ENCODE assay signal across 22 cellular contexts in the genomic region with DNA sequence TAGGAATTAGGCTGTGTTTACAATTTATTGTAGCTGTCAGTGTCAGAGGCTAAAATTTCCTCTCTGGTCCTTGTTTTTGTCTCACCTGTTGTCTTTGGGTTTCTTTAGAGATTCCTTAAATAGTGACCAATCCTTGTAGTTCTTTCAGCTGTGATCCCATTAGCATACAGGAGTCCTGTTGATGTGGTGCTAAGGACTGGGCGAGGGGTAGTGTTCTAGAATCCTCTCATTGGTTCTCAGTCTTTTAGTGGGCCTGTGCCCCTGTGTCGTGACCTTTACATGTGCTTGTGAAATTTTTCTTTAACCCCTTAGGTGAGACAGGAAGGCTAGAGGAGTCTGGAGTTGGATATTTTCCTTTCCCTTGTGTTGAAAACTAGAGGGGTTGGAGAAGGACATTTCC. TPM values are rescaled to one million over a fixed set of nuclear protein-coding genes. Genes with fewer than 3 reads are reported as not detected.
DNase-seq lines count a peak whose midpoint lies in the region; ATAC-seq and TF ChIP-seq lines count a peak whose summit lies in the region.
"Had no signal": no experiment of that assay in that cellular context is flagged by ENCODE, and none has a peak within 500 bp of the region (broad histone marks: within the 10 kb centered on the region; RNA-seq: fewer than 3 reads in every experiment).

No MANE protein-coding gene starts in this region.

- H3K4me1 ChIP-seq in GM23338 (ENCODE audit: insufficient read depth) (peaks cover 8% of the 10 kb centered on the region), endodermal cell (ENCODE audit: control insufficient read depth, insufficient read depth, low read length) (no peaks in the 10 kb centered on the region)
- H3K4me1 ChIP-seq: A549, BE2C had no signal

- 50 to 63% methylated on average over 1 to 2 of the region's 2 CpGs for WGBS in endodermal cell (ENCODE audit: insufficient coverage in 1 of 2, insufficient read length in 1 of 2), 2 experiments

- H3F3A ChIP-seq in GM23338 (replicated peaks; ENCODE audit: low read depth) = no peaks in the 10 kb centered on the region

- H3K36me3 Mint-ChIP-seq in activated CD8-positive, alpha-beta T cell treated with anti-CD3 and anti-CD28 coated beads, Interleukin-2, amount 10 ng/mL, durations not matched to agents 7 days and 5 days (ENCODE audit: low read depth) = no peaks in the 10 kb centered on the region
- peaks cover 2% of the 10 kb centered on the region for H3K36me3 Mint-ChIP-seq in activated CD8-positive, alpha-beta T cell treated with anti-CD3 and anti-CD28 coated beads for 36 hours (ENCODE audit: low read depth)
- peaks cover 14% of the 10 kb centered on the region for H3K36me3 Mint-ChIP-seq in GM23338 (ENCODE audit: low read depth)
- peaks cover 16% of the 10 kb centered on the region for H3K36me3 Mint-ChIP-seq in endodermal cell (ENCODE audit: low read depth)
- no peaks in the 10 kb centered on the region for H3K36me3 Mint-ChIP-seq in activated T-helper 2 cell treated with anti-CD3 and anti-CD28 coated beads, Interferon-gamma antibody, Interleukin-2, Interleukin-4, amounts not matched to agents 10 μg/mL and 5 μg/mL and 100 μg/mL, durations not matched to agents 14 hours and 24 hours and 36 hours (ENCODE audit: low read depth)
- H3K36me3 Mint-ChIP-seq: CD8-positive, alpha-beta memory T cell had no signal

- H3K9me3 Mint-ChIP-seq in activated CD8-positive, alpha-beta T cell treated with anti-CD3 and anti-CD28 coated beads, Interleukin-2, amount 10 ng/mL, durations not matched to agents 7 days and 5 days (ENCODE audit: insufficient read depth) = peaks cover 6% of the 10 kb centered on the region
- H3K9me3 Mint-ChIP-seq in activated CD8-positive, alpha-beta T cell treated with anti-CD3 and anti-CD28 coated beads for 36 hours = peaks cover 12% of the 10 kb centered on the region
- H3K9me3 Mint-ChIP-seq in GM23338 = peaks cover 13% of the 10 kb centered on the region
- H3K9me3 Mint-ChIP-seq in endodermal cell = peaks cover 39% of the 10 kb centered on the region
- no peaks in the 10 kb centered on the region for H3K9me3 Mint-ChIP-seq in activated T-helper 2 cell treated with anti-CD3 and anti-CD28 coated beads, Interferon-gamma antibody, Interleukin-2, Interleukin-4, amounts not matched to agents 10 μg/mL and 5 μg/mL and 100 μg/mL, durations not matched to agents 14 hours and 24 hours and 36 hours

- peak; percentile 4 for DNase-seq in activated CD8-positive, alpha-beta T cell treated with anti-CD3 and anti-CD28 coated beads, Interleukin-2, amount 10 ng/mL, durations not matched to agents 7 days and 5 days
- DNase-seq in activated CD8-positive, alpha-beta T cell treated with anti-CD3 and anti-CD28 coated beads for 36 hours = no peak
- DNase-seq in GM23338 (ENCODE audit: low spot score) = peak; percentile 34
- peak; percentile 62 for DNase-seq in endodermal cell
- no peak for DNase-seq in activated T-helper 2 cell treated with anti-CD3 and anti-CD28 coated beads, Interferon-gamma antibody, Interleukin-2, Interleukin-4, amounts not matched to agents 10 μg/mL and 5 μg/mL and 100 μg/mL, durations not matched to agents 14 hours and 24 hours and 36 hours (ENCODE audit: low spot score)
- DNase-seq in cerebellum (ENCODE audit: low spot score) = no peak
- DNase-seq: 8988T; ACHN; AML-193; BE2C; CD4-positive, alpha-beta T cell; CD8-positive, alpha-beta memory T cell; DMS 273 treated with DMSO at 0.1 percent for 48 hours; DMS79; EL; GF-D8; H7; HCEC 1CT had no signal

- H3K27ac ChIP-seq in GM23338 (ENCODE audit: low read depth) (no peak overlapping the region), endodermal cell (ENCODE audit: low read depth, low read length) (no peak overlapping the region)
- H3K27ac ChIP-seq: A549; BLaER1 treated with 17β-estradiol and CSF1 and Interleukin-3, amounts not matched to agents 10 nM and 100 nM had no signal

- TF ChIP-seq CTCF in activated CD8-positive, alpha-beta T cell treated with anti-CD3 and anti-CD28 coated beads for 36 hours (IDR thresholded peaks at IDR 0.05) = no peak
- TF ChIP-seq CTCF in GM23338 (conservative IDR thresholded peaks at IDR 0.05; ENCODE audit: low read depth in 2 of 2) (no peak), endodermal cell (conservative IDR thresholded peaks at IDR 0.05) (no peak)

- CTCF ChIA-PET in activated CD8-positive, alpha-beta T cell treated with anti-CD3 and anti-CD28 coated beads, Interleukin-2, amount 10 ng/mL, durations not matched to agents 7 days and 5 days (lab: Charles Lee) = no interaction called here
- CTCF ChIA-PET in activated CD8-positive, alpha-beta T cell treated with anti-CD3 and anti-CD28 coated beads for 36 hours (lab: Charles Lee) = interaction anchor here (0.8 to 1.0 kb wide), 2 partner anchors 75 to 272 kb away, joined by 3 read pairs; no protein-coding TSS in a partner anchor

- H4K20me1 ChIP-seq in GM23338 (replicated peaks; ENCODE audit: insufficient read depth) = peaks cover 10% of the 10 kb centered on the region; the same call in 1 of the 2 replicates

- POLR2A ChIA-PET in activated CD8-positive, alpha-beta T cell treated with anti-CD3 and anti-CD28 coated beads, Interleukin-2, amount 10 ng/mL, durations not matched to agents 7 days and 5 days (lab: Charles Lee) = no interaction called here
- POLR2A ChIA-PET in activated CD8-positive, alpha-beta T cell treated with anti-CD3 and anti-CD28 coated beads for 36 hours (lab: Charles Lee) = no interaction called here

- H3K9ac ChIP-seq in endodermal cell (ENCODE audit: extremely low read depth, low read length, poor library complexity, severe bottlenecking) = no peak overlapping the region
- H3K9ac ChIP-seq: BLaER1 treated with 17β-estradiol and CSF1 and Interleukin-3, amounts not matched to agents 10 nM and 100 nM had no signal

- peaks cover 4% of the 10 kb centered on the region; the same call in 1 of the 2 replicates for H3K9me2 ChIP-seq in GM23338 (ENCODE audit: insufficient read depth)

- no peaks in the 10 kb centered on the region for H3K27me3 ChIP-seq in GM23338 (ENCODE audit: insufficient read depth)
- H3K27me3 ChIP-seq in endodermal cell (ENCODE audit: control insufficient read depth, insufficient read depth, low read length, poor library complexity, severe bottlenecking) = no peaks in the 10 kb centered on the region
- H3K27me3 ChIP-seq: BE2C; BLaER1 treated with 17β-estradiol and CSF1 and Interleukin-3, amounts not matched to agents 10 nM and 100 nM had no signal

- no peak overlapping the region for H3K27ac Mint-ChIP-seq in activated CD8-positive, alpha-beta T cell treated with anti-CD3 and anti-CD28 coated beads, Interleukin-2, amount 10 ng/mL, durations not matched to agents 7 days and 5 days
- no peak overlapping the region for H3K27ac Mint-ChIP-seq in activated CD8-positive, alpha-beta T cell treated with anti-CD3 and anti-CD28 coated beads for 36 hours
- H3K27ac Mint-ChIP-seq in GM23338 (no peak overlapping the region), endodermal cell (no peak overlapping the region)
- no peak overlapping the region for H3K27ac Mint-ChIP-seq in activated T-helper 2 cell treated with anti-CD3 and anti-CD28 coated beads, Interferon-gamma antibody, Interleukin-2, Interleukin-4, amounts not matched to agents 10 μg/mL and 5 μg/mL and 100 μg/mL, durations not matched to agents 14 hours and 24 hours and 36 hours
- H3K27ac Mint-ChIP-seq: CD14-positive monocyte; CD4-positive, alpha-beta T cell; CD8-positive, alpha-beta memory T cell had no signal

- H3K9me3 ChIP-seq in endodermal cell (ENCODE audit: control insufficient read depth, low read length) = peaks cover 61% of the 10 kb centered on the region

- H3K36me3 ChIP-seq in GM23338 (ENCODE audit: insufficient read depth) (no peaks in the 10 kb centered on the region), endodermal cell (ENCODE audit: control insufficient read depth, insufficient read depth, low read length) (no peaks in the 10 kb centered on the region)
- H3K36me3 ChIP-seq: BE2C had no signal

- peak overlapping the region; percentile 13; the same call in 1 of the 2 replicates for H3K4me2 ChIP-seq in GM23338
- H3K4me2 ChIP-seq: A549; BLaER1 treated with 17β-estradiol and CSF1 and Interleukin-3, amounts not matched to agents 10 nM and 100 nM had no signal

- peaks cover 92% of the 10 kb centered on the region for H3K79me2 ChIP-seq in GM23338 (replicated peaks; ENCODE audit: insufficient read depth)

- H2AFZ ChIP-seq in GM23338 = no peak overlapping the region

- H3K4me3 Mint-ChIP-seq in activated CD8-positive, alpha-beta T cell treated with anti-CD3 and anti-CD28 coated beads, Interleukin-2, amount 10 ng/mL, durations not matched to agents 7 days and 5 days = no peak overlapping the region
- H3K4me3 Mint-ChIP-seq in activated CD8-positive, alpha-beta T cell treated with anti-CD3 and anti-CD28 coated beads for 36 hours = no peak overlapping the region
- H3K4me3 Mint-ChIP-seq in GM23338 (no peak overlapping the region), endodermal cell (no peak overlapping the region)
- H3K4me3 Mint-ChIP-seq in activated T-helper 2 cell treated with anti-CD3 and anti-CD28 coated beads, Interferon-gamma antibody, Interleukin-2, Interleukin-4, amounts not matched to agents 10 μg/mL and 5 μg/mL and 100 μg/mL, durations not matched to agents 14 hours and 24 hours and 36 hours (ENCODE audit: low read depth) = no peak overlapping the region
- H3K4me3 Mint-ChIP-seq: CD14-positive monocyte; CD4-positive, alpha-beta T cell; CD8-positive, alpha-beta memory T cell had no signal

- peaks cover 8% of the 10 kb centered on the region for H3K27me3 Mint-ChIP-seq in activated CD8-positive, alpha-beta T cell treated with anti-CD3 and anti-CD28 coated beads, Interleukin-2, amount 10 ng/mL, durations not matched to agents 7 days and 5 days (ENCODE audit: low read depth)
- no peaks in the 10 kb centered on the region for H3K27me3 Mint-ChIP-seq in activated CD8-positive, alpha-beta T cell treated with anti-CD3 and anti-CD28 coated beads for 36 hours
- H3K27me3 Mint-ChIP-seq in GM23338 (ENCODE audit: insufficient read depth, low read depth, poor library complexity) (peaks cover 4% of the 10 kb centered on the region), endodermal cell (ENCODE audit: insufficient read depth) (no peaks in the 10 kb centered on the region)
- H3K27me3 Mint-ChIP-seq in activated T-helper 2 cell treated with anti-CD3 and anti-CD28 coated beads, Interferon-gamma antibody, Interleukin-2, Interleukin-4, amounts not matched to agents 10 μg/mL and 5 μg/mL and 100 μg/mL, durations not matched to agents 14 hours and 24 hours and 36 hours (ENCODE audit: low read depth) = peaks cover 3% of the 10 kb centered on the region
- H3K27me3 Mint-ChIP-seq: CD4-positive, alpha-beta T cell had no signal

- no peaks in the 10 kb centered on the region for H3K4me1 Mint-ChIP-seq in activated CD8-positive, alpha-beta T cell treated with anti-CD3 and anti-CD28 coated beads, Interleukin-2, amount 10 ng/mL, durations not matched to agents 7 days and 5 days (ENCODE audit: low read depth)
- no peaks in the 10 kb centered on the region for H3K4me1 Mint-ChIP-seq in activated CD8-positive, alpha-beta T cell treated with anti-CD3 and anti-CD28 coated beads for 36 hours (ENCODE audit: low read depth)
- H3K4me1 Mint-ChIP-seq in GM23338 (peaks cover 6% of the 10 kb centered on the region; the same call in 2 of the 3 replicates), endodermal cell (no peaks in the 10 kb centered on the region)
- H3K4me1 Mint-ChIP-seq in activated T-helper 2 cell treated with anti-CD3 and anti-CD28 coated beads, Interferon-gamma antibody, Interleukin-2, Interleukin-4, amounts not matched to agents 10 μg/mL and 5 μg/mL and 100 μg/mL, durations not matched to agents 14 hours and 24 hours and 36 hours (ENCODE audit: low read depth) = no peaks in the 10 kb centered on the region
- H3K4me1 Mint-ChIP-seq: CD14-positive monocyte; CD8-positive, alpha-beta memory T cell had no signal

- intact Hi-C loops in activated CD8-positive, alpha-beta T cell treated with anti-CD3 and anti-CD28 coated beads for 36 hours (cut with micrococcal nuclease) = no loop called here
- intact Hi-C loops in activated T-helper 2 cell treated with anti-CD3 and anti-CD28 coated beads, Interferon-gamma antibody, Interleukin-2, Interleukin-4, amounts not matched to agents 10 μg/mL and 5 μg/mL and 100 μg/mL, durations not matched to agents 14 hours and 24 hours and 36 hours (cut with micrococcal nuclease) = no loop called here

- no peak overlapping the region for H3K4me3 ChIP-seq in GM23338
- H3K4me3 ChIP-seq in endodermal cell (ENCODE audit: low read length) = no peak overlapping the region
- H3K4me3 ChIP-seq: A549; BLaER1 treated with 17β-estradiol and CSF1 and Interleukin-3, amounts not matched to agents 10 nM and 100 nM had no signal

- no peak for ATAC-seq in activated CD8-positive, alpha-beta T cell treated with anti-CD3 and anti-CD28 coated beads, Interleukin-2, amount 10 ng/mL, durations not matched to agents 7 days and 5 days
- no peak for ATAC-seq in activated CD8-positive, alpha-beta T cell treated with anti-CD3 and anti-CD28 coated beads for 36 hours
- ATAC-seq in GM23338 (peak; percentile 62), GM19452 (IDR thresholded peaks at IDR 0.05; ENCODE audit: unreplicated experiment) (no peak)
- ATAC-seq: A549 had no signal

RNA-seq across cellular contexts. Expression of a gene that starts 51.2 kb away (rescaled TPM):
- total RNA-seq in activated CD8-positive, alpha-beta T cell treated with anti-CD3 and anti-CD28 coated beads, Interleukin-2, amount 10 ng/mL, durations not matched to agents 7 days and 5 days = under 1 TPM; 0.34 to 0.42 TPM
- total RNA-seq in activated CD8-positive, alpha-beta T cell treated with anti-CD3 and anti-CD28 coated beads for 36 hours = under 1 TPM; 0.22 to 0.27 TPM
- total RNA-seq in GM23338 (2014; rRNA removed; shearing (Covaris generic)) = 19.6 and 22.1 TPM in 2 replicates
- polyA plus RNA-seq in GM23338 (2016; fragmentation: Nextera tagmentation; extraction: Ambion mirVana) = 10.3 and 12.1 TPM in 2 replicates
- 10 to 100 TPM; 34.5 to 37.5 TPM for total RNA-seq in endodermal cell
- 37.8 TPM for polyA plus RNA-seq in endodermal cell (2013, experiment 1 of 2)
- polyA plus RNA-seq in endodermal cell (2013, experiment 2 of 2) = 36.2 TPM
- total RNA-seq in activated T-helper 2 cell treated with anti-CD3 and anti-CD28 coated beads, Interferon-gamma antibody, Interleukin-2, Interleukin-4, amounts not matched to agents 10 μg/mL and 5 μg/mL and 100 μg/mL, durations not matched to agents 14 hours and 24 hours and 36 hours = 0.25 TPM in 2 replicates
- total RNA-seq in cerebellum = 23.9 TPM

Comparison
In these comparisons a context has a peak if more than half of its experiments do, and no peak if none do; other contexts are left out.
1. DNase-seq: peak in activated CD8-positive, alpha-beta T cell treated with anti-CD3 and anti-CD28 coated beads, Interleukin-2, amount 10 ng/mL, durations not matched to agents 7 days and 5 days (single experiment), GM23338 (single experiment) and endodermal cell (single experiment); none in activated CD8-positive, alpha-beta T cell treated with anti-CD3 and anti-CD28 coated beads for 36 hours (single experiment), activated T-helper 2 cell treated with anti-CD3 and anti-CD28 coated beads, Interferon-gamma antibody, Interleukin-2, Interleukin-4, amounts not matched to agents 10 μg/mL and 5 μg/mL and 100 μg/mL, durations not matched to agents 14 hours and 24 hours and 36 hours (single experiment) and cerebellum (single experiment).
2. RNA of a gene that starts 51.2 kb away (total RNA-seq): 34.5 to 37.5 TPM in endodermal cell, 23.9 TPM in cerebellum (single experiment) and 19.6 to 22.1 TPM in GM23338; 0.34 to 0.42 TPM in activated CD8-positive, alpha-beta T cell treated with anti-CD3 and anti-CD28 coated beads, Interleukin-2, amount 10 ng/mL, durations not matched to agents 7 days and 5 days, 0.22 to 0.27 TPM in activated CD8-positive, alpha-beta T cell treated with anti-CD3 and anti-CD28 coated beads for 36 hours and 0.25 TPM in activated T-helper 2 cell treated with anti-CD3 and anti-CD28 coated beads, Interferon-gamma antibody, Interleukin-2, Interleukin-4, amounts not matched to agents 10 μg/mL and 5 μg/mL and 100 μg/mL, durations not matched to agents 14 hours and 24 hours and 36 hours; every median in the first group is over 10 times any median in the second.